Comparison of ENCODE assay signal across 11 cellular contexts in genomic region chr12:124006582-124007170, GRCh38. TPM values are rescaled to one million over a fixed set of nuclear protein-coding genes. Genes with fewer than 3 reads are reported as not detected.
DNase-seq lines count a peak whose midpoint lies in the region; ATAC-seq and TF ChIP-seq lines count a peak whose summit lies in the region.
"Had no signal": no experiment of that assay in that cellular context is flagged by ENCODE, and none has a peak within 500 bp of the region (broad histone marks: within the 10 kb centered on the region; RNA-seq: fewer than 3 reads in every experiment).

No MANE protein-coding gene starts in this region.

- TF ChIP-seq CTCF in GM12864 (IDR thresholded peaks at IDR 0.05; ENCODE audit: low read depth, low read length, missing control alignments) (no peak), WERI-Rb-1 (IDR thresholded peaks at IDR 0.05; ENCODE audit: low read depth, low read length) (no peak)

- H3K27ac ChIP-seq in WERI-Rb-1, result peak overlapping the region; percentile 45
- H3K27ac ChIP-seq: uterus had no signal

- H3K36me3 ChIP-seq in WERI-Rb-1, result peaks cover 85% of the 10 kb centered on the region
- H3K36me3 ChIP-seq: uterus had no signal

- no peaks in the 10 kb centered on the region for H3K9me3 ChIP-seq in WERI-Rb-1 (ENCODE audit: severe bottlenecking)
- H3K9me3 ChIP-seq: uterus had no signal

- H3K27ac Mint-ChIP-seq in naive B cell, result peak overlapping the region; percentile 80 to 97 (median 88)

- peaks cover 1 to 8% of the 10 kb centered on the region in 2 donors for H3K36me3 Mint-ChIP-seq in naive B cell

- H3K4me3 ChIP-seq in GM12864 (ENCODE audit: low read depth, low read length) (no peak overlapping the region), WERI-Rb-1 (ENCODE audit: low read depth, low read length) (no peak overlapping the region)
- H3K4me3 ChIP-seq: uterus had no signal

- H3K27me3 Mint-ChIP-seq in naive B cell, result no peaks in the 10 kb centered on the region

- DNase-seq in GM12864 (ENCODE audit: low read depth) (peak; percentile 30), WERI-Rb-1 (no peak), naive B cell (peak; percentile 36), SIG-M5 (lab: John Stamatoyannopoulos, UW) (no peak), glomerular visceral epithelial cell (ENCODE audit: extremely low spot score) (no peak), D341Med (ENCODE audit: low spot score) (no peak), COLO829 (ENCODE audit: low spot score) (no peak)
- DNase-seq: NCI-H1436 treated with DMSO at 0.1 percent for 48 hours, RPMI8226, uterus had no signal

- no peaks in the 10 kb centered on the region for H3K27me3 ChIP-seq in WERI-Rb-1 (ENCODE audit: insufficient read depth, low read depth, severe bottlenecking)
- H3K27me3 ChIP-seq: uterus had no signal

- H3K9me3 Mint-ChIP-seq in naive B cell, result no peaks in the 10 kb centered on the region

- ATAC-seq in GM21447 (IDR thresholded peaks at IDR 0.05; ENCODE audit: unreplicated experiment), result peak; percentile 63
- peak; percentile 79 to 80 for ATAC-seq in naive B cell (ENCODE audit: low read depth in 2 of 2)

- H3K4me3 Mint-ChIP-seq in naive B cell, result peak overlapping the region; percentile 19 to 86 (median 80)

- peaks cover 26 to 33% (median 29%) of the 10 kb centered on the region in 3 donors for H3K4me1 Mint-ChIP-seq in naive B cell

RNA-seq across cellular contexts. Expression of gene ZNF664, which starts 33.7 kb away (rescaled TPM):
- polyA plus RNA-seq in naive B cell (ENCODE audit: low read depth in 6 of 6), result 10 to 100 TPM in 4 of 6 donors, 1 to 10 TPM in 2; 7.7 to 19.0 (median 11.8) TPM

RNA-seq across cellular contexts. Expression of gene CCDC92, which starts 34.0 kb away (rescaled TPM):
- polyA plus RNA-seq in naive B cell (ENCODE audit: low read depth in 6 of 6), result 10 to 100 TPM; 18.7 to 31.5 (median 23.0) TPM

Comparison
In these comparisons a context has a peak if more than half of its experiments do, and no peak if none do; other contexts are left out.
1. DNase-seq: peak in GM12864 (single experiment) and naive B cell (single experiment); none in WERI-Rb-1 (single experiment), SIG-M5 (single experiment), glomerular visceral epithelial cell (single experiment), D341Med (single experiment) and COLO829 (single experiment).